In the genomic region with DNA sequence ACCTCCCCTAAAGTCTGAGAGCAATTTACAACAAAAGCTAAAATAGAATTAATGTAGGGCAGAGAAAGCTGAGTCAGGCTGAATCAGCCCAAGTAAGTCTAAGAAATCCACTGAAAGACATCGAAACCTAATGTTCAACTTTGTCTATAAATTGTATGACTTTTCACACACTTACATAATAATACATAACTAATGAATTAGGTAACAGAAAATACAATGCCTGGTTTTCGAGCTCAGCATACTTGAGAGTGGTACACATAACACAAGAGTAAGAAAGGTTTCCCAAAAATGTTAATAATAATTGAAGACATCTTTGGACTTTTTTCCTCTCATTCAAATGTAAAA, we compare ENCODE assay signal across 17 cellular contexts. TPM values are rescaled to one million over a fixed set of nuclear protein-coding genes. Genes with fewer than 3 reads are reported as not detected.
DNase-seq lines count a peak whose midpoint lies in the region; ATAC-seq, FAIRE-seq and TF ChIP-seq lines count a peak whose summit lies in the region.
"Had no signal": no experiment of that assay in that cellular context is flagged by ENCODE, and none has a peak within 500 bp of the region (broad histone marks: within the 10 kb centered on the region; RNA-seq: fewer than 3 reads in every experiment).

No MANE protein-coding gene starts in this region.

- H3K27ac ChIP-seq in IMR-90 (ENCODE audit: insufficient read depth, low read length) (no peak overlapping the region), keratinocyte (ENCODE audit: control insufficient read depth, insufficient read depth, low read length) (peak overlapping the region; percentile 80), heart left ventricle (no peak overlapping the region)
- H3K27ac ChIP-seq: heart right ventricle had no signal

- H3K9me1 ChIP-seq in IMR-90 (ENCODE audit: insufficient read depth, low read length) (no peaks in the 10 kb centered on the region), keratinocyte (ENCODE audit: control insufficient read depth, extremely low read depth, insufficient read depth, low read length) (no peaks in the 10 kb centered on the region)

- peak overlapping the region; percentile 68 for H3K27ac Mint-ChIP-seq in chondrocyte (ENCODE audit: unreplicated experiment)
- no peak overlapping the region for H3K27ac Mint-ChIP-seq in nephron progenitor cell
- H3K27ac Mint-ChIP-seq: activated B cell treated with CpG ODN at 0.5 μM for 24 hours; activated T-helper 17 cell treated with anti-CD3 and anti-CD28 coated beads, Interleukin-2, amount 50 U/mL, for 72 hours; stimulated activated naive CD8-positive, alpha-beta T cell treated with anti-CD3 and anti-CD28 coated beads, Interleukin-15, Interleukin-2, amounts not matched to agents 100 ng/mL and 50 ng/mL, for 24 hours; T-helper 17 cell; type B pancreatic cell had no signal

- no peak overlapping the region for H2BK15ac ChIP-seq in IMR-90 (ENCODE audit: low read depth, low read length)

- H3K4me1 Mint-ChIP-seq in chondrocyte (ENCODE audit: low read depth) (peaks cover 32% of the 10 kb centered on the region), nephron progenitor cell (no peaks in the 10 kb centered on the region)
- H3K4me1 Mint-ChIP-seq: activated B cell treated with CpG ODN at 0.5 μM for 24 hours; activated T-helper 17 cell treated with anti-CD3 and anti-CD28 coated beads, Interleukin-2, amount 50 U/mL, for 72 hours had no signal

- WGBS in IMR-90 (ENCODE audit: extremely low coverage in 2 of 2, insufficient read length in 1 of 2), 2 experiments: no CpG with 5 or more reads among the region's 2 CpGs
- 93 to 97% (median 96%) methylated on average over 2 of the region's 2 CpGs for WGBS in heart left ventricle, 4 donors

- no peak overlapping the region for H2BK120ac ChIP-seq in IMR-90 (ENCODE audit: low read depth, low read length)

- no peak overlapping the region for H3K56ac ChIP-seq in IMR-90 (ENCODE audit: extremely low read depth, insufficient read depth, low read length)

- H4K91ac ChIP-seq in IMR-90 (ENCODE audit: insufficient read depth, low read depth, low read length): no peak overlapping the region

- H3K14ac ChIP-seq in IMR-90 (replicated peaks; ENCODE audit: low read depth, low read length): no peak overlapping the region

- dilution Hi-C loops in IMR-90 (cut with HindIII; ENCODE audit: low sequenced_read_pairs, unreplicated experiment) (no loop called here), keratinocyte (cut with MboI; ENCODE audit: extremely low pct_ligation_motif_present, low sequenced_read_pairs) (no loop called here)

- H3K4ac ChIP-seq in IMR-90 (ENCODE audit: low read depth, low read length): no peak overlapping the region

- H2AK5ac ChIP-seq in IMR-90 (ENCODE audit: low read depth, low read length): no peak overlapping the region

- in situ Hi-C loops in IMR-90 (cut with MboI; ENCODE audit: low sequenced_read_pairs): no loop called here

- H3K27me3 ChIP-seq in IMR-90 (ENCODE audit: control insufficient read depth, insufficient read depth, low read length) (no peaks in the 10 kb centered on the region), keratinocyte (ENCODE audit: control insufficient read depth, extremely low read depth, insufficient read depth, low read length) (no peaks in the 10 kb centered on the region), heart left ventricle (no peaks in the 10 kb centered on the region)
- H3K27me3 ChIP-seq: heart right ventricle had no signal

- peaks cover 0 to 8% of the 10 kb centered on the region in 2 experiments; a peak in 1 of 4 replicates for H3K79me1 ChIP-seq in IMR-90 (ENCODE audit: low read depth in 1 of 2, low read length in 2 of 2)

- no peak overlapping the region for H3K23ac ChIP-seq in IMR-90 (ENCODE audit: low read depth, low read length)

- FAIRE-seq in keratinocyte (lab: Jason Lieb, UNC): peak; percentile 67

- H3K9me3 ChIP-seq in IMR-90 (ENCODE audit: control insufficient read depth, insufficient read depth, low read length) (no peaks in the 10 kb centered on the region), keratinocyte (ENCODE audit: control insufficient read depth, low read depth, low read length) (no peaks in the 10 kb centered on the region), heart left ventricle (no peaks in the 10 kb centered on the region)
- H3K9me3 ChIP-seq: heart right ventricle had no signal

- H3K36me3 Mint-ChIP-seq in chondrocyte (ENCODE audit: low read depth) (peaks cover 9% of the 10 kb centered on the region), nephron progenitor cell (ENCODE audit: low read depth) (peaks cover 17% of the 10 kb centered on the region)

- H3K9ac ChIP-seq in IMR-90 (ENCODE audit: low read depth, low read length) (no peak overlapping the region), keratinocyte (ENCODE audit: control insufficient read depth, extremely low read depth, insufficient read depth, low read length) (peak overlapping the region; percentile 49)

- TF ChIP-seq CTCF in IMR-90 (conservative IDR thresholded peaks at IDR 0.05; ENCODE audit: low read depth, low read length) (no peak), chondrocyte (IDR thresholded peaks at IDR 0.05) (no peak), keratinocyte (optimal IDR thresholded peaks at IDR 0.05 in 1 of 3, IDR thresholded peaks at IDR 0.05 in 1 of 3, conservative IDR thresholded peaks at IDR 0.05 in 1 of 3; ENCODE audit: extremely low read depth in 1 of 3, insufficient read depth in 2 of 3, low read length in 3 of 3) (no peak), heart left ventricle (IDR thresholded peaks at IDR 0.05) (no peak), nephron progenitor cell (IDR thresholded peaks at IDR 0.05) (no peak)

- CTCF ChIA-PET in IMR-90 (lab: Yijun Ruan, JAX): interaction anchor here (0.7 to 1.0 kb wide), 2 partner anchors 13 to 105 kb away, joined by 3 read pairs; no protein-coding TSS in a partner anchor

- H3K9me3 Mint-ChIP-seq in chondrocyte (ENCODE audit: low read depth): no peaks in the 10 kb centered on the region
- no peaks in the 10 kb centered on the region for H3K9me3 Mint-ChIP-seq in nephron progenitor cell
- H3K9me3 Mint-ChIP-seq: activated B cell treated with CpG ODN at 0.5 μM for 24 hours; activated T-helper 17 cell treated with anti-CD3 and anti-CD28 coated beads, Interleukin-2, amount 50 U/mL, for 72 hours; stimulated activated naive CD8-positive, alpha-beta T cell treated with anti-CD3 and anti-CD28 coated beads, Interleukin-15, Interleukin-2, amounts not matched to agents 100 ng/mL and 50 ng/mL, for 24 hours; type B pancreatic cell had no signal

- H3K4me3 Mint-ChIP-seq in chondrocyte (ENCODE audit: unreplicated experiment) (no peak overlapping the region), nephron progenitor cell (no peak overlapping the region)
- H3K4me3 Mint-ChIP-seq: activated B cell treated with CpG ODN at 0.5 μM for 24 hours; activated T-helper 17 cell treated with anti-CD3 and anti-CD28 coated beads, Interleukin-2, amount 50 U/mL, for 72 hours; stimulated activated naive CD8-positive, alpha-beta T cell treated with anti-CD3 and anti-CD28 coated beads, Interleukin-15, Interleukin-2, amounts not matched to agents 100 ng/mL and 50 ng/mL, for 24 hours; T-helper 17 cell; type B pancreatic cell had no signal

- no peak for TF ChIP-seq RAD21 in IMR-90 (IDR thresholded peaks at IDR 0.05; ENCODE audit: low read length)

- intact Hi-C loops in IMR-90 (cut with micrococcal nuclease): no loop called here
- intact Hi-C loops in heart left ventricle (cut with DNase I): no loop called here

- H3K4me2 ChIP-seq in IMR-90 (ENCODE audit: low read depth, low read length) (no peak overlapping the region; the same call in 1 of the 2 replicates), keratinocyte (ENCODE audit: control insufficient read depth, extremely low read depth, insufficient read depth, low read depth, low read length) (peak overlapping the region; percentile 50)

- H2AFZ ChIP-seq in IMR-90 (replicated peaks; ENCODE audit: low read length, poor library complexity) (no peak overlapping the region), keratinocyte (ENCODE audit: control insufficient read depth, low read length) (no peak overlapping the region)

- no peak overlapping the region for H4K8ac ChIP-seq in IMR-90 (ENCODE audit: low read depth in 2 of 2, low read length in 2 of 2)

- H3K4me3 ChIP-seq in IMR-90 (ENCODE audit: insufficient read depth, low read depth, low read length) (no peak overlapping the region), keratinocyte (ENCODE audit: control insufficient read depth in 2 of 3, extremely low read depth in 1 of 3, insufficient read depth in 2 of 3, low read depth in 1 of 3, low read length in 3 of 3) (no peak overlapping the region), heart left ventricle (no peak overlapping the region)
- H3K4me3 ChIP-seq: heart right ventricle had no signal

- POLR2A ChIA-PET in IMR-90 (lab: Charles Lee; ENCODE audit: unreplicated experiment): no interaction called here

- peaks cover 68% of the 10 kb centered on the region for H3K79me2 ChIP-seq in keratinocyte (ENCODE audit: control insufficient read depth, insufficient read depth, low read length)

- peak; percentile 26 for DNase-seq in AG08396 (ENCODE audit: low spot score)
- DNase-seq in IMR-90: peak; percentile 61
- no peak for DNase-seq in chondrocyte (ENCODE audit: low spot score)
- no peak for DNase-seq in keratinocyte (ENCODE audit: low read depth, low spot score)
- no peak for DNase-seq in heart left ventricle
- DNase-seq in nephron progenitor cell: no peak
- DNase-seq in NCI-H1105 (lab: John Stamatoyannopoulos, UW): no peak
- DNase-seq: activated B cell treated with CpG ODN at 0.5 μM for 24 hours, heart right ventricle, NCI-H1694 treated with DMSO at 0.1 percent for 48 hours, NCI-H446, SHP77 treated with DMSO at 0.1 percent for 48 hours, T-helper 17 cell had no signal

- H4K20me1 ChIP-seq in IMR-90 (ENCODE audit: insufficient read depth, low read length): no peaks in the 10 kb centered on the region
- H4K20me1 ChIP-seq in keratinocyte (ENCODE audit: control insufficient read depth, extremely low read depth, insufficient read depth, low read length): no peaks in the 10 kb centered on the region

- H4K5ac ChIP-seq in IMR-90 (ENCODE audit: low read depth, low read length): no peak overlapping the region

- no peak overlapping the region for H2BK20ac ChIP-seq in IMR-90 (ENCODE audit: low read depth, low read length)

- H3K4me1 ChIP-seq in IMR-90 (ENCODE audit: control insufficient read depth, insufficient read depth, low read length) (peaks cover 3% of the 10 kb centered on the region), keratinocyte (ENCODE audit: control insufficient read depth, extremely low read depth, insufficient read depth, low read length) (peaks cover 31% of the 10 kb centered on the region), heart left ventricle (peaks cover 0 to 7% (median 0%) of the 10 kb centered on the region in 12 donors)

- no peak for TF ChIP-seq POLR2A in IMR-90 (IDR thresholded peaks at IDR 0.05; ENCODE audit: low read depth, low read length)
- TF ChIP-seq POLR2A in heart left ventricle (IDR thresholded peaks at IDR 0.05): no peak

- no peak overlapping the region for H2BK5ac ChIP-seq in IMR-90 (ENCODE audit: low read depth, low read length, poor library complexity, severe bottlenecking)

- BruUV-seq in IMR-90 (replicated peaks; lab: Mats Ljungman, UMichigan): no TSS peak

- no peak overlapping the region for H2AK9ac ChIP-seq in IMR-90 (replicated peaks; ENCODE audit: low read depth, low read length, poor library complexity)

- H3K36me3 ChIP-seq in IMR-90 (ENCODE audit: control insufficient read depth, insufficient read depth, low read length): peaks cover 7% of the 10 kb centered on the region; the same call in 1 of the 2 replicates
- peaks cover 5 to 11% of the 10 kb centered on the region in 2 experiments for H3K36me3 ChIP-seq in keratinocyte (ENCODE audit: control insufficient read depth in 2 of 2, extremely low read depth in 1 of 2, insufficient read depth in 2 of 2, low read length in 2 of 2)
- peaks cover 0 to 49% (median 6%) of the 10 kb centered on the region in 9 donors for H3K36me3 ChIP-seq in heart left ventricle

- no peak overlapping the region for H3K18ac ChIP-seq in IMR-90 (ENCODE audit: low read depth, low read length)

- ATAC-seq in IMR-90 (ENCODE audit: low read depth): peak; percentile 77
- no peak for ATAC-seq in heart left ventricle
- ATAC-seq in HG02938 (IDR thresholded peaks at IDR 0.05; ENCODE audit: unreplicated experiment): no peak
- ATAC-seq: activated T-helper 17 cell treated with anti-CD3 and anti-CD28 coated beads, Interleukin-2, amount 50 U/mL, for 72 hours; heart right ventricle; T-helper 17 cell had no signal

- H3K27me3 Mint-ChIP-seq in chondrocyte (ENCODE audit: low read depth) (no peaks in the 10 kb centered on the region), nephron progenitor cell (ENCODE audit: low read depth, poor library complexity) (peaks cover 2% of the 10 kb centered on the region)
- H3K27me3 Mint-ChIP-seq: activated B cell treated with CpG ODN at 0.5 μM for 24 hours; activated T-helper 17 cell treated with anti-CD3 and anti-CD28 coated beads, Interleukin-2, amount 50 U/mL, for 72 hours; stimulated activated naive CD8-positive, alpha-beta T cell treated with anti-CD3 and anti-CD28 coated beads, Interleukin-15, Interleukin-2, amounts not matched to agents 100 ng/mL and 50 ng/mL, for 24 hours; T-helper 17 cell; type B pancreatic cell had no signal

RNA-seq across cellular contexts. Expression of gene VGLL4, which starts 55.3 kb away (rescaled TPM):
- total RNA-seq in IMR-90 (2012; rRNA removed) (26.2 and 34.2 TPM in 2 replicates), chondrocyte (102 to 141 TPM (median 141 TPM) in 3 replicates), heart left ventricle (10 to 100 TPM; 24.0 to 40.4 (median 32.6) TPM)
- polyA plus RNA-seq in IMR-90 (2012; rRNA removed) (35.4 and 45.8 TPM in 2 replicates), keratinocyte (28.5 to 51.6 TPM (median 32.6 TPM) in 3 replicates), heart left ventricle (10 to 100 TPM; 24.5 to 25.8 TPM)
- polyA plus RNA-seq in IMR-90 (2012; cell fraction: cytosol; rRNA removed): 36.0 and 50.5 TPM in 2 replicates
- 72.1 and 93.1 TPM in 2 replicates for polyA plus RNA-seq in IMR-90 (2012; cell fraction: nucleus; rRNA removed; ENCODE audit: low replicate concordance)
- 25.2 TPM for polyA plus RNA-seq in keratinocyte (2011; ENCODE audit: low read depth)
- polyA plus RNA-seq in keratinocyte (2011; cell fraction: cytosol; rRNA removed): 30.9 and 43.1 TPM in 2 replicates
- polyA plus RNA-seq in keratinocyte (2011; cell fraction: nucleus; rRNA removed): 46.0 and 73.6 TPM in 2 replicates
- 21.2 and 26.3 TPM in 2 replicates for polyA plus RNA-seq in keratinocyte (2012; ENCODE audit: low replicate concordance)
- polyA minus RNA-seq in keratinocyte: 27.6 to 36.2 TPM (median 28.9 TPM) in 3 replicates
- 58.3 TPM for polyA minus RNA-seq in keratinocyte (2011; cell fraction: cytosol; rRNA and poly(A)+ RNA removed)
- polyA minus RNA-seq in keratinocyte (2011; cell fraction: nucleus; rRNA and poly(A)+ RNA removed): 37.0 and 50.0 TPM in 2 replicates

Comparison
In these comparisons a context has a peak if more than half of its experiments do, and no peak if none do; other contexts are left out.
1. DNase-seq: peak in AG08396 (single experiment) and IMR-90 (single experiment); none in chondrocyte (single experiment), keratinocyte (single experiment), heart left ventricle (0 of 5), nephron progenitor cell (single experiment) and NCI-H1105 (single experiment).